Comparison of ENCODE assay signal across 23 cellular contexts in genomic region chr14:101757064-101757838, GRCh38. TPM values are rescaled to one million over a fixed set of nuclear protein-coding genes. Genes with fewer than 3 reads are reported as not detected.
DNase-seq lines count a peak whose midpoint lies in the region; FAIRE-seq and TF ChIP-seq lines count a peak whose summit lies in the region.
"Had no signal": no experiment of that assay in that cellular context is flagged by ENCODE, and none has a peak within 500 bp of the region (broad histone marks: within the 10 kb centered on the region; RNA-seq: fewer than 3 reads in every experiment).

No MANE protein-coding gene starts in this region.

- TF ChIP-seq POLR2A in tibial nerve (IDR thresholded peaks at IDR 0.05) = no peak

- H3K79me2 ChIP-seq in osteoblast (ENCODE audit: insufficient read depth, low read length) = no peaks in the 10 kb centered on the region

- H3K36me3 Mint-ChIP-seq in progenitor cell of endocrine pancreas (ENCODE audit: insufficient read depth) = no peaks in the 10 kb centered on the region

- no peak overlapping the region for H3K4me3 ChIP-seq in BLaER1 treated with 17β-estradiol and CSF1 and Interleukin-3, amounts not matched to agents 10 nM and 100 nM
- H3K4me3 ChIP-seq in osteoblast (ENCODE audit: insufficient read depth, low read length) (no peak overlapping the region), tibial nerve (no peak overlapping the region)

- DNase-seq in HTR-8/SVneo (ENCODE audit: insufficient read length, low spot score) (no peak), islet precursor cell (peak; percentile 51), osteoblast (ENCODE audit: insufficient read length, low spot score, missing footprints) (peak; percentile 66), progenitor cell of endocrine pancreas (ENCODE audit: low spot score, unreplicated experiment) (no peak), tibial nerve (ENCODE audit: low spot score in 2 of 2) (no peak)
- no peak for DNase-seq in activated naive CD4-positive, alpha-beta T cell treated with Interleukin-2 at 50 U/mL for 16 hours
- DNase-seq in activated effector memory CD4-positive, alpha-beta T cell treated with Interleukin-2 at 50 U/mL for 16 hours = no peak
- DNase-seq: AML-193; CD8-positive, alpha-beta memory T cell; DMS 273 treated with DMSO at 0.1 percent for 48 hours; DMS79 treated with DMSO at 0.1 percent for 48 hours; H9; HFFc6; KBM-7; NCI-H1105 treated with DMSO at 0.1 percent for 48 hours; NCI-H2029; NCI-H446 treated with DMSO at 0.1 percent for 48 hours; NK-92 treated with Interleukin-12 subunit alpha and Interleukin-12 subunit beta, amount 100 ng/mL, for 24 hours; PC-3; SK-N-SH had no signal

- WGBS in tibial nerve, 2 donors = 84 to 88% methylated on average over 11 to 14 of the region's 14 CpGs

- H3K4me1 ChIP-seq in BLaER1 treated with 17β-estradiol and CSF1 and Interleukin-3, amounts not matched to agents 10 nM and 100 nM = peaks cover 5 to 33% (median 21%) of the 10 kb centered on the region in 10 experiments
- H3K4me1 ChIP-seq in osteoblast (ENCODE audit: insufficient read depth, low read length) (peaks cover 5% of the 10 kb centered on the region), tibial nerve (peaks cover 0 to 8% (median under 1%) of the 10 kb centered on the region in 4 donors)

- no peaks in the 10 kb centered on the region for H3K4me1 Mint-ChIP-seq in progenitor cell of endocrine pancreas (ENCODE audit: low read depth)

- peaks cover 0 to 5% (median 0%) of the 10 kb centered on the region in 11 experiments; a peak in 3 of 22 replicates for H4K20me1 ChIP-seq in BLaER1 treated with 17β-estradiol and CSF1 and Interleukin-3, amounts not matched to agents 10 nM and 100 nM
- no peaks in the 10 kb centered on the region for H4K20me1 ChIP-seq in osteoblast (ENCODE audit: insufficient read depth, low read length)

- peak; percentile 40 for FAIRE-seq in HTR-8/SVneo (lab: Jason Lieb, UNC)
- FAIRE-seq: A204.1 had no signal

- no peak overlapping the region for H3K27ac Mint-ChIP-seq in progenitor cell of endocrine pancreas
- H3K27ac Mint-ChIP-seq: HFFc6 had no signal

- peaks cover 18 to 26% (median 23%) of the 10 kb centered on the region in 11 experiments for H3K9me3 ChIP-seq in BLaER1 treated with 17β-estradiol and CSF1 and Interleukin-3, amounts not matched to agents 10 nM and 100 nM (replicated peaks in 1 of 11)
- H3K9me3 ChIP-seq in osteoblast (ENCODE audit: low read depth, low read length) = no peaks in the 10 kb centered on the region
- no peaks in the 10 kb centered on the region for H3K9me3 ChIP-seq in tibial nerve
- H3K9me3 ChIP-seq: SK-N-SH had no signal

- H3K4me2 ChIP-seq in BLaER1 treated with 17β-estradiol and CSF1 and Interleukin-3, amounts not matched to agents 10 nM and 100 nM = peak overlapping the region in 8 of 11 experiments; percentile 38 to 73 (median 60); a peak in 15 of 22 replicates
- H3K4me2 ChIP-seq in osteoblast (ENCODE audit: insufficient read depth, low read length) = no peak overlapping the region
- H3K4me2 ChIP-seq: SK-N-SH had no signal

- H3K27ac ChIP-seq in BLaER1 treated with 17β-estradiol and CSF1 and Interleukin-3, amounts not matched to agents 10 nM and 100 nM = peak overlapping the region in 6 of 11 experiments; percentile 25 to 74 (median 58); a peak in 10 of 22 replicates
- no peak overlapping the region for H3K27ac ChIP-seq in osteoblast (ENCODE audit: low read depth, low read length)
- H3K27ac ChIP-seq in tibial nerve = no peak overlapping the region
- H3K27ac ChIP-seq: C4-2B had no signal

- TF ChIP-seq CTCF in osteoblast (IDR thresholded peaks at IDR 0.05; ENCODE audit: extremely low read depth, low read depth, low read length) (no peak), progenitor cell of endocrine pancreas (IDR thresholded peaks at IDR 0.05; ENCODE audit: unreplicated experiment) (no peak), tibial nerve (IDR thresholded peaks at IDR 0.05) (no peak)

- no peaks in the 10 kb centered on the region for H3K36me3 ChIP-seq in BLaER1 treated with 17β-estradiol and CSF1 and Interleukin-3, amounts not matched to agents 10 nM and 100 nM
- H3K36me3 ChIP-seq in osteoblast (ENCODE audit: insufficient read depth, low read length) = no peaks in the 10 kb centered on the region
- no peaks in the 10 kb centered on the region for H3K36me3 ChIP-seq in tibial nerve

- peak overlapping the region in 4 of 11 experiments; percentile 10 to 63 (median 36); a peak in 6 of 22 replicates for H3K9ac ChIP-seq in BLaER1 treated with 17β-estradiol and CSF1 and Interleukin-3, amounts not matched to agents 10 nM and 100 nM
- H3K9ac ChIP-seq: SK-N-SH had no signal

- H2AFZ ChIP-seq in osteoblast (ENCODE audit: low read length) = no peak overlapping the region

- H3K4me3 Mint-ChIP-seq in progenitor cell of endocrine pancreas (ENCODE audit: low read depth) = no peak overlapping the region
- H3K4me3 Mint-ChIP-seq: H9, HFFc6 had no signal

- no peak for TF ChIP-seq EP300 in tibial nerve (IDR thresholded peaks at IDR 0.05)

- no peaks in the 10 kb centered on the region for H3K27me3 ChIP-seq in BLaER1 treated with 17β-estradiol and CSF1 and Interleukin-3, amounts not matched to agents 10 nM and 100 nM
- peaks cover 38% of the 10 kb centered on the region for H3K27me3 ChIP-seq in osteoblast (ENCODE audit: insufficient read depth, low read length)
- peaks cover 0 to 10% of the 10 kb centered on the region in 2 donors for H3K27me3 ChIP-seq in tibial nerve

- H3K9me3 Mint-ChIP-seq in progenitor cell of endocrine pancreas (ENCODE audit: low read depth) = peaks cover 6% of the 10 kb centered on the region
- H3K9me3 Mint-ChIP-seq: HFFc6 had no signal

- H3K27me3 Mint-ChIP-seq in progenitor cell of endocrine pancreas = peaks cover 39% of the 10 kb centered on the region

RNA-seq across cellular contexts. Expression of gene PPP2R5C, which starts 4.3 kb away (rescaled TPM):
- total RNA-seq in osteoblast (101 and 111 TPM in 2 replicates), progenitor cell of endocrine pancreas (106 and 120 TPM in 2 replicates), tibial nerve (100 to 1,000 TPM in 1 of 4 donors, 10 to 100 TPM in 3; 63.3 to 113 (median 75.9) TPM)

Comparison
In these comparisons a context has a peak if more than half of its experiments do, and no peak if none do; other contexts are left out.
1. H3K27ac ChIP-seq: peak in BLaER1 treated with 17β-estradiol and CSF1 and Interleukin-3, amounts not matched to agents 10 nM and 100 nM (6 of 11); none in osteoblast (single experiment) and tibial nerve (0 of 4).
2. DNase-seq: peak in islet precursor cell (single experiment) and osteoblast (single experiment); none in HTR-8/SVneo (single experiment), activated naive CD4-positive, alpha-beta T cell treated with Interleukin-2 at 50 U/mL for 16 hours (single experiment), progenitor cell of endocrine pancreas (single experiment), activated effector memory CD4-positive, alpha-beta T cell treated with Interleukin-2 at 50 U/mL for 16 hours (single experiment) and tibial nerve (0 of 2).